11 cellular contexts compared by ENCODE assay signal in genomic region chr13:108957369-108958012, GRCh38.
DNase-seq lines count a peak whose midpoint lies in the region; ATAC-seq and TF ChIP-seq lines count a peak whose summit lies in the region.
"Had no signal": no experiment of that assay in that cellular context is flagged by ENCODE, and none has a peak within 500 bp of the region (broad histone marks: within the 10 kb centered on the region; RNA-seq: fewer than 3 reads in every experiment).

No MANE protein-coding gene starts in this region.

- H3K36me3 ChIP-seq in prostate gland, result no peaks in the 10 kb centered on the region
- H3K36me3 ChIP-seq: heart right ventricle, vagina had no signal

- no peak for TF ChIP-seq CTCF in fibroblast of mammary gland (conservative IDR thresholded peaks at IDR 0.05; ENCODE audit: control insufficient read depth, insufficient read depth, low read depth, low read length)
- no peak for TF ChIP-seq CTCF in prostate gland (IDR thresholded peaks at IDR 0.05)

- H3K9me3 ChIP-seq in prostate gland, result no peaks in the 10 kb centered on the region
- H3K9me3 ChIP-seq: heart right ventricle, vagina had no signal

- in situ Hi-C loops in SK-MEL-5 (cut with HindIII; ENCODE audit: low pct_unique_long_range_greater_than_20kb, low sequenced_read_pairs), result no loop called here

- TF ChIP-seq POLR2A in prostate gland (IDR thresholded peaks at IDR 0.05), result no peak

- ATAC-seq in GM18907 (IDR thresholded peaks at IDR 0.05; ENCODE audit: unreplicated experiment) (no peak), HG03196 (IDR thresholded peaks at IDR 0.05; ENCODE audit: unreplicated experiment) (no peak)

- H3K4me3 ChIP-seq in fibroblast of mammary gland (ENCODE audit: control insufficient read depth, low read depth, low read length) (no peak overlapping the region), prostate gland (no peak overlapping the region)
- H3K4me3 ChIP-seq: heart right ventricle, vagina had no signal

- H3K27me3 ChIP-seq in prostate gland (replicated peaks; ENCODE audit: insufficient read depth), result no peaks in the 10 kb centered on the region
- H3K27me3 ChIP-seq: heart right ventricle, vagina had no signal

- intact Hi-C loops in prostate gland (cut with DNase I), result no loop called here

- no peaks in the 10 kb centered on the region for H3K4me1 ChIP-seq in prostate gland (replicated peaks)
- H3K4me1 ChIP-seq: heart right ventricle, vagina had no signal

- peak; percentile 73 for DNase-seq in GM03348 (ENCODE audit: low spot score)
- peak; percentile 60 for DNase-seq in SK-MEL-5 (ENCODE audit: low read depth, low spot score)
- DNase-seq in fibroblast of mammary gland (ENCODE audit: low read depth), result peak; percentile 93
- DNase-seq in prostate gland (ENCODE audit: low spot score), result peak; percentile 23
- no peak for DNase-seq in anterior cingulate cortex (lab: John Stamatoyannopoulos, UW)
- DNase-seq in NCI-H82 (lab: John Stamatoyannopoulos, UW), result no peak
- DNase-seq: heart right ventricle, Karpas-422 had no signal

- WGBS in prostate gland, result 28% methylated on average over 11 of the region's 11 CpGs

- peak overlapping the region in 1 of 2 donors; percentile 32 for H3K27ac ChIP-seq in prostate gland
- H3K27ac ChIP-seq: heart right ventricle, vagina had no signal

Comparison
In these comparisons a context has a peak if more than half of its experiments do, and no peak if none do; other contexts are left out.
1. DNase-seq: peak in GM03348 (single experiment), SK-MEL-5 (single experiment), fibroblast of mammary gland (single experiment) and prostate gland (single experiment); none in anterior cingulate cortex (0 of 58) and NCI-H82 (single experiment).